In the genomic region with DNA sequence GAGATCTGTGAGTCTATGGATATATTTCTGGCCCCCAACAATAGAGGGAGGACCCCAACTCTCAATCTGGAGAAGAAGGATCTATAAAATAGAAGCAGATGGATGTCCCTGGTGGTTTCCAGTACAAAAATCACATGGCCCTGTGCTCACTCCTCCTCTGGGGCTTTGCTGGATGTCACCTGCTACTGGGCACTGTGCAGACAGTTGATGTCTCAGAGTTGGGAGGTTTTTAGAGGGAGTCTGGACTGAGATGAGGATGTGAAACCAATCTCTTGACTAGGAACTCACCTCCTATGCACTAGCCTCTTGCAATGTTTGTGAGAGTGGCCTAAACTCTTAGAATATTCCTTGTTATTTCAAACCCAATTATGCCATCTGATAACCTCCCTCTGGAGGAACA, we compare ENCODE assay signal across 1 cellular context.
TF ChIP-seq lines count a peak whose summit lies in the region.

No MANE protein-coding gene starts in this region.

TF ChIP-seq in GM12878, 131 proteins besides CTCF, POLR2A, EP300 and RAD21 (continued from another document):
- TF ChIP-seq, protein P1, sequence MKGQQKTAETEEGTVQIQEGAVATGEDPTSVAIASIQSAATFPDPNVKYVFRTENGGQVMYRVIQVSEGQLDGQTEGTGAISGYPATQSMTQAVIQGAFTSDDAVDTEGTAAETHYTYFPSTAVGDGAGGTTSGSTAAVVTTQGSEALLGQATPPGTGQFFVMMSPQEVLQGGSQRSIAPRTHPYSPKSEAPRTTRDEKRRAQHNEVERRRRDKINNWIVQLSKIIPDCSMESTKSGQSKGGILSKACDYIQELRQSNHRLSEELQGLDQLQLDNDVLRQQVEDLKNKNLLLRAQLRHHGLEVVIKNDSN (IDR thresholded peaks at IDR 0.05; ENCODE audit: borderline replicate concordance, extremely low read length, insufficient read depth, low read depth, low read length), result peak; percentile 8
- TF ChIP-seq MTA2 (IDR thresholded peaks at IDR 0.05; ENCODE audit: low read depth) (0 out of 2 replicates have a peak, but pooled peaks have one; percentile 25), ETV6 (conservative IDR thresholded peaks at IDR 0.05 in 1 of 2, IDR thresholded peaks at IDR 0.05 in 1 of 2; ENCODE audit: borderline replicate concordance in 1 of 2, low read depth in 1 of 2) (0 out of 4 replicates have a peak, but pooled peaks of 1 of the 2 experiments have one; percentile 11), IRF4 (IDR thresholded peaks at IDR 0.05; ENCODE audit: low read depth, low read length) (peak; percentile 82), SPI1 (IDR thresholded peaks at IDR 0.05; ENCODE audit: borderline replicate concordance, insufficient read depth, low read depth, low read length) (peak; percentile 98), RBBP5 (conservative IDR thresholded peaks at IDR 0.05) (no peak), HDAC2 (IDR thresholded peaks at IDR 0.05) (no peak), MXI1 (IDR thresholded peaks at IDR 0.05; ENCODE audit: low read depth, low read length) (0 out of 2 replicates have a peak, but pooled peaks have one; percentile 25), BHLHE40 (IDR thresholded peaks at IDR 0.05; ENCODE audit: borderline replicate concordance in 1 of 2, low read depth in 2 of 2, low read length in 1 of 2) (peak in 1 of 2 experiments; percentile 10; a peak in 1 of 4 replicates), BMI1 (IDR thresholded peaks at IDR 0.05; ENCODE audit: borderline replicate concordance) (no peak), RAD51 (IDR thresholded peaks at IDR 0.05) (peak; percentile 61), IKZF1 (conservative IDR thresholded peaks at IDR 0.05) (peak; percentile 62)
- TF ChIP-seq, protein P2, sequence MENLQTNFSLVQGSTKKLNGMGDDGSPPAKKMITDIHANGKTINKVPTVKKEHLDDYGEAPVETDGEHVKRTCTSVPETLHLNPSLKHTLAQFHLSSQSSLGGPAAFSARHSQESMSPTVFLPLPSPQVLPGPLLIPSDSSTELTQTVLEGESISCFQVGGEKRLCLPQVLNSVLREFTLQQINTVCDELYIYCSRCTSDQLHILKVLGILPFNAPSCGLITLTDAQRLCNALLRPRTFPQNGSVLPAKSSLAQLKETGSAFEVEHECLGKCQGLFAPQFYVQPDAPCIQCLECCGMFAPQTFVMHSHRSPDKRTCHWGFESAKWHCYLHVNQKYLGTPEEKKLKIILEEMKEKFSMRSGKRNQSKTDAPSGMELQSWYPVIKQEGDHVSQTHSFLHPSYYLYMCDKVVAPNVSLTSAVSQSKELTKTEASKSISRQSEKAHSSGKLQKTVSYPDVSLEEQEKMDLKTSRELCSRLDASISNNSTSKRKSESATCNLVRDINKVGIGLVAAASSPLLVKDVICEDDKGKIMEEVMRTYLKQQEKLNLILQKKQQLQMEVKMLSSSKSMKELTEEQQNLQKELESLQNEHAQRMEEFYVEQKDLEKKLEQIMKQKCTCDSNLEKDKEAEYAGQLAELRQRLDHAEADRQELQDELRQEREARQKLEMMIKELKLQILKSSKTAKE (IDR thresholded peaks at IDR 0.05; ENCODE audit: low read depth, poor library complexity, severe bottlenecking), result peak; percentile 41
